ENCODE assay signal across 1 cellular context in the genomic region with DNA sequence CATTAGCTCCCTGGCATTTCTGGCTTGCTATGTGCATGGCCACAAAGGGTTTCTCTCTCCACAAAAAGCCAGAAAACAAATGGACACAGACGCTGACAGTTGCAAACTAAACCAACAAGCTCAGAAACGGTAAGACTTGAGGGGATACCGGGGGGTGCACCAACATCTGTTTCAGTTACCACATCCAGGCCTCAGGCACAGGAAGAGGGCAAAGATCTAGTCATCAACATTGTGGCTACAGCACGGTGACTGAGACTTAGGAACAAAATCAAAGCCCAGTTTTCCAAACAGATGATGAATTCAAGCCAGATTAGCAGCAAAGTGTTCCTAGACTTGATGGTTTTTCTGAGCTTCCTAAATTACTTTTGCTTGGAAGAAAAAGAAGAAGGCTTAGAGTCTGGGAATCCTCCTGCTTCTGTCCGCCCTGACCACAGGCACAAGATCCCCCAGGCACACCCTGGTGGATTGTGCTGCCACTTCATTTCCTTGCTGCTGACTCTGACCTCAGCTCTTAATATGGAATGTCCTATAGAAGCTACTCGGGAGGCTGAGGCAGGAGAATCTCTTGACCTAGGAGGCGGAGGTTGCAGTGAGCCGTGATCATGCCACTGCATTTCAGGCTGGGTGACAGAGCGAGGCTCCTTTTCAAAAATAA.
TF ChIP-seq lines count a peak whose summit lies in the region.

No MANE protein-coding gene starts in this region.

TF ChIP-seq in HepG2, 621 proteins besides CTCF, POLR2A, EP300 and RAD21:
- no peak for TF ChIP-seq ZNF562 (CRISPR knock-in tag; IDR thresholded peaks at IDR 0.05; ENCODE audit: borderline replicate concordance)
- no peak for TF ChIP-seq SNAPC2 (CRISPR knock-in tag; IDR thresholded peaks at IDR 0.05)
- TF ChIP-seq, protein P1, sequence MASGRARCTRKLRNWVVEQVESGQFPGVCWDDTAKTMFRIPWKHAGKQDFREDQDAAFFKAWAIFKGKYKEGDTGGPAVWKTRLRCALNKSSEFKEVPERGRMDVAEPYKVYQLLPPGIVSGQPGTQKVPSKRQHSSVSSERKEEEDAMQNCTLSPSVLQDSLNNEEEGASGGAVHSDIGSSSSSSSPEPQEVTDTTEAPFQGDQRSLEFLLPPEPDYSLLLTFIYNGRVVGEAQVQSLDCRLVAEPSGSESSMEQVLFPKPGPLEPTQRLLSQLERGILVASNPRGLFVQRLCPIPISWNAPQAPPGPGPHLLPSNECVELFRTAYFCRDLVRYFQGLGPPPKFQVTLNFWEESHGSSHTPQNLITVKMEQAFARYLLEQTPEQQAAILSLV (CRISPR knock-in tag; IDR thresholded peaks at IDR 0.05; ENCODE audit: borderline replicate concordance), result 0 out of 2 replicates have a peak, but pooled peaks have one; percentile 22
- TF ChIP-seq ZNF263 (CRISPR knock-in tag; IDR thresholded peaks at IDR 0.05), result no peak
- no peak for TF ChIP-seq ZNF7 (CRISPR knock-in tag; IDR thresholded peaks at IDR 0.05)
- 0 out of 2 replicates have a peak, but pooled peaks have one; percentile 16 for TF ChIP-seq STAG1 (CRISPR knock-in tag; IDR thresholded peaks at IDR 0.05)
- TF ChIP-seq PITX1 (CRISPR knock-in tag; IDR thresholded peaks at IDR 0.05), result no peak
- no peak for TF ChIP-seq ZSCAN9 (CRISPR knock-in tag; IDR thresholded peaks at IDR 0.05; ENCODE audit: borderline replicate concordance)
